ENCODE assay signal across 16 cellular contexts in genomic region chr17:31739300-31739699, GRCh38.
DNase-seq lines count a peak whose midpoint lies in the region; ATAC-seq, FAIRE-seq and TF ChIP-seq lines count a peak whose summit lies in the region.
"Had no signal": no experiment of that assay in that cellular context is flagged by ENCODE, and none has a peak within 500 bp of the region (broad histone marks: within the 10 kb centered on the region; RNA-seq: fewer than 3 reads in every experiment).

No MANE protein-coding gene starts in this region.

- dilution Hi-C loops in keratinocyte (cut with MboI; ENCODE audit: extremely low pct_ligation_motif_present, low sequenced_read_pairs): no loop called here

- peak; percentile 53 for FAIRE-seq in keratinocyte (lab: Jason Lieb, UNC)

- DNase-seq in Right ventricle myocardium inferior (ENCODE audit: missing footprints) (no peak), cardiac septum (ENCODE audit: low spot score) (no peak), epithelial cell of esophagus (ENCODE audit: low read depth) (peak; percentile 66), keratinocyte (ENCODE audit: low read depth, low spot score) (no peak), SW 1271 (lab: John Stamatoyannopoulos, UW) (no peak)
- DNase-seq: 8988T; activated naive CD4-positive, alpha-beta T cell treated with Interleukin-2 at 50 U/mL for 16 hours; Caco-2; NCI-H1092; NCI-H510A; spleen; trophoblast cell had no signal

- TF ChIP-seq CTCF in epithelial cell of esophagus (IDR thresholded peaks at IDR 0.05; ENCODE audit: insufficient read depth, low read depth, low read length, missing control alignments): no peak
- TF ChIP-seq CTCF in keratinocyte (optimal IDR thresholded peaks at IDR 0.05 in 1 of 3, IDR thresholded peaks at IDR 0.05 in 1 of 3, conservative IDR thresholded peaks at IDR 0.05 in 1 of 3; ENCODE audit: extremely low read depth in 1 of 3, insufficient read depth in 2 of 3, low read length in 3 of 3): no peak

- H3K36me3 ChIP-seq in keratinocyte (ENCODE audit: control insufficient read depth in 2 of 2, extremely low read depth in 1 of 2, insufficient read depth in 2 of 2, low read length in 2 of 2): no peaks in the 10 kb centered on the region
- H3K36me3 ChIP-seq: neural progenitor cell, spleen had no signal

- ATAC-seq in Right ventricle myocardium inferior (peak; percentile 76), HG03045 (IDR thresholded peaks at IDR 0.05; ENCODE audit: unreplicated experiment) (no peak), HG02642 (IDR thresholded peaks at IDR 0.05; ENCODE audit: poor library complexity, unreplicated experiment) (no peak), HG03139 (IDR thresholded peaks at IDR 0.05; ENCODE audit: unreplicated experiment) (no peak)

- no peak overlapping the region for H3K9ac ChIP-seq in keratinocyte (ENCODE audit: control insufficient read depth, extremely low read depth, insufficient read depth, low read length)
- H3K9ac ChIP-seq: neural progenitor cell had no signal

- no peaks in the 10 kb centered on the region for H3K9me1 ChIP-seq in keratinocyte (ENCODE audit: control insufficient read depth, extremely low read depth, insufficient read depth, low read length)

- no peaks in the 10 kb centered on the region for H3K27me3 ChIP-seq in keratinocyte (ENCODE audit: control insufficient read depth, extremely low read depth, insufficient read depth, low read length)
- H3K27me3 ChIP-seq: neural progenitor cell had no signal

- no peaks in the 10 kb centered on the region for H3K9me3 ChIP-seq in keratinocyte (ENCODE audit: control insufficient read depth, low read depth, low read length)
- H3K9me3 ChIP-seq: Caco-2 had no signal

- H3K79me2 ChIP-seq in keratinocyte (ENCODE audit: control insufficient read depth, insufficient read depth, low read length): no peaks in the 10 kb centered on the region

- no peaks in the 10 kb centered on the region for H4K20me1 ChIP-seq in keratinocyte (ENCODE audit: control insufficient read depth, extremely low read depth, insufficient read depth, low read length)

- H3K4me3 ChIP-seq in epithelial cell of esophagus (ENCODE audit: low read length): no peak overlapping the region
- no peak overlapping the region for H3K4me3 ChIP-seq in keratinocyte (ENCODE audit: control insufficient read depth in 2 of 3, extremely low read depth in 1 of 3, insufficient read depth in 2 of 3, low read depth in 1 of 3, low read length in 3 of 3)
- H3K4me3 ChIP-seq: neural progenitor cell, spleen had no signal

- no peak overlapping the region for H3K27ac ChIP-seq in keratinocyte (ENCODE audit: control insufficient read depth, insufficient read depth, low read length)
- H3K27ac ChIP-seq: neural progenitor cell, spleen had no signal

- no peak overlapping the region for H3K4me2 ChIP-seq in keratinocyte (ENCODE audit: control insufficient read depth, extremely low read depth, insufficient read depth, low read depth, low read length)
- H3K4me2 ChIP-seq: neural progenitor cell had no signal

- H3K4me1 ChIP-seq in keratinocyte (ENCODE audit: control insufficient read depth, extremely low read depth, insufficient read depth, low read length): no peaks in the 10 kb centered on the region
- H3K4me1 ChIP-seq: Caco-2 had no signal

- intact Hi-C loops in Right ventricle myocardium inferior (cut with DNase I) (loop anchor here (2.0 to 5.0 kb wide), 2 partner anchors 103 to 180 kb away; no protein-coding TSS in a partner anchor), cardiac septum (cut with DNase I) (loop anchor here (5.0 kb wide), 3 partner anchors 142 to 182 kb away; no protein-coding TSS in a partner anchor)

- H2AFZ ChIP-seq in keratinocyte (ENCODE audit: control insufficient read depth, low read length): no peak overlapping the region
- H2AFZ ChIP-seq: neural progenitor cell had no signal
